ENCODE assay signal across 12 cellular contexts in genomic region chr16:52573365-52574104, GRCh38. TPM values are rescaled to one million over a fixed set of nuclear protein-coding genes. Genes with fewer than 3 reads are reported as not detected.
DNase-seq lines count a peak whose midpoint lies in the region; ATAC-seq and TF ChIP-seq lines count a peak whose summit lies in the region.
"Had no signal": no experiment of that assay in that cellular context is flagged by ENCODE, and none has a peak within 500 bp of the region (broad histone marks: within the 10 kb centered on the region; RNA-seq: fewer than 3 reads in every experiment).

No MANE protein-coding gene starts in this region.

- peaks cover 5% of the 10 kb centered on the region; the same call in 1 of the 2 replicates for H3K36me3 Mint-ChIP-seq in WTC11
- no peaks in the 10 kb centered on the region for H3K36me3 Mint-ChIP-seq in stimulated activated naive B cell treated with anti-CD40 and anti-IgM and Interleukin-4, amounts not matched to agents 10 μg/mL and 1 μg/mL and 100 μg/mL, for 72 hours

- no peak for TF ChIP-seq POLR2A in transverse colon (IDR thresholded peaks at IDR 0.05)

- TF ChIP-seq EP300 in transverse colon (IDR thresholded peaks at IDR 0.05; ENCODE audit: low read depth) = no peak

- CTCF ChIA-PET in WTC11 (lab: Charles Lee) = no interaction called here

- no peak for TF ChIP-seq CTCF in WTC11 (IDR thresholded peaks at IDR 0.05)
- peak in 3 of 5 experiments; percentile 18 to 61 (median 41) for TF ChIP-seq CTCF in transverse colon (IDR thresholded peaks at IDR 0.05)

- intact Hi-C loops in transverse colon (cut with DNase I; ENCODE audit: low total_unique reads) = no loop called here

- H3K4me1 ChIP-seq in transverse colon = peaks cover 8 to 53% (median 13%) of the 10 kb centered on the region in 4 donors

- H3K27me3 ChIP-seq in transverse colon = no peaks in the 10 kb centered on the region
- H3K27me3 ChIP-seq: ovary had no signal

- WGBS in transverse colon (ENCODE audit: low coverage in 1 of 2), 2 donors = 49 to 58% methylated on average over 4 to 6 of the region's 6 CpGs

- no peak overlapping the region for H3K4me3 ChIP-seq in transverse colon
- H3K4me3 ChIP-seq: ovary had no signal

- H3K27ac ChIP-seq in transverse colon = peak overlapping the region; percentile 84 to 88 (median 85)
- H3K27ac ChIP-seq: ovary had no signal

- H3K4me1 Mint-ChIP-seq in WTC11 = peaks cover 13% of the 10 kb centered on the region
- no peaks in the 10 kb centered on the region for H3K4me1 Mint-ChIP-seq in stimulated activated naive B cell treated with anti-CD40 and anti-IgM and Interleukin-4, amounts not matched to agents 10 μg/mL and 1 μg/mL and 100 μg/mL, for 72 hours

- in situ Hi-C loops in transverse colon (cut with MboI; ENCODE audit: low pct_ligation_motif_present in 1 of 4, low pct_unique_long_range_greater_than_20kb in 1 of 4, low sequenced_read_pairs in 3 of 4) = no loop called here

- no peak overlapping the region for H3K4me3 Mint-ChIP-seq in WTC11
- H3K4me3 Mint-ChIP-seq in stimulated activated naive B cell treated with anti-CD40 and anti-IgM and Interleukin-4, amounts not matched to agents 10 μg/mL and 1 μg/mL and 100 μg/mL, for 72 hours = no peak overlapping the region

- H3K27me3 Mint-ChIP-seq in WTC11 (ENCODE audit: low read depth) = no peaks in the 10 kb centered on the region
- H3K27me3 Mint-ChIP-seq in stimulated activated naive B cell treated with anti-CD40 and anti-IgM and Interleukin-4, amounts not matched to agents 10 μg/mL and 1 μg/mL and 100 μg/mL, for 72 hours = no peaks in the 10 kb centered on the region

- no peak overlapping the region for H3K27ac Mint-ChIP-seq in WTC11
- H3K27ac Mint-ChIP-seq in stimulated activated naive B cell treated with anti-CD40 and anti-IgM and Interleukin-4, amounts not matched to agents 10 μg/mL and 1 μg/mL and 100 μg/mL, for 72 hours = no peak overlapping the region

- peak; percentile 62 for ATAC-seq in HG02970 (IDR thresholded peaks at IDR 0.05; ENCODE audit: low FRiP score, unreplicated experiment)
- no peak for ATAC-seq in WTC11
- no peak for ATAC-seq in stimulated activated naive B cell treated with anti-CD40 and anti-IgM and Interleukin-4, amounts not matched to agents 10 μg/mL and 1 μg/mL and 100 μg/mL, for 72 hours (replicated peaks)

- POLR2A ChIA-PET in WTC11 (lab: Charles Lee) = interaction anchor here (0.5 kb wide), 1 partner anchor 62 kb away, joined by 3 read pairs; no protein-coding TSS in a partner anchor

- DNase-seq in NCI-H82 (lab: John Stamatoyannopoulos, UW) (peak; percentile 3), NCI-H82 treated with DMSO at 0.1 percent for 48 hours (lab: John Stamatoyannopoulos, UW; ENCODE audit: unreplicated experiment) (no peak), WTC11 (ENCODE audit: low spot score) (no peak), transverse colon (peak; percentile 63), UCSD-AML1 (lab: John Stamatoyannopoulos, UW; ENCODE audit: unreplicated experiment) (no peak), anterior cingulate cortex (lab: John Stamatoyannopoulos, UW) (no peak)
- DNase-seq in stimulated activated naive B cell treated with anti-CD40 and anti-IgM and Interleukin-4, amounts not matched to agents 10 μg/mL and 1 μg/mL and 100 μg/mL, for 72 hours = no peak
- DNase-seq: GDM1; ovary; stimulated activated CD4-positive, alpha-beta T cell treated with anti-CD3 and anti-CD28 coated beads, Interleukin-4, amount 100 ng/mL, for 4 hours had no signal

- H3K9me3 Mint-ChIP-seq in WTC11 = peaks cover 12% of the 10 kb centered on the region
- H3K9me3 Mint-ChIP-seq in stimulated activated naive B cell treated with anti-CD40 and anti-IgM and Interleukin-4, amounts not matched to agents 10 μg/mL and 1 μg/mL and 100 μg/mL, for 72 hours = peaks cover 2 to 7% of the 10 kb centered on the region in 2 donors

- H3K9me3 ChIP-seq in transverse colon = no peaks in the 10 kb centered on the region
- H3K9me3 ChIP-seq: ovary had no signal

- no peaks in the 10 kb centered on the region for H3K36me3 ChIP-seq in transverse colon
- H3K36me3 ChIP-seq: ovary had no signal

TF ChIP-seq in WTC11, 78 proteins besides CTCF, POLR2A, EP300 and RAD21:
- TF ChIP-seq TEAD1 (CRISPR knock-in tag; IDR thresholded peaks at IDR 0.05) = no peak
- TF ChIP-seq GABPB1 (CRISPR knock-in tag; IDR thresholded peaks at IDR 0.05) = peak; percentile 75

RNA-seq across cellular contexts. Expression of gene TOX3, which starts 26.6 kb away (rescaled TPM):
- 17.6 to 20.2 TPM (median 19.3 TPM) in 3 replicates for total RNA-seq in WTC11 (2021)
- 10 to 100 TPM; 10.9 to 32.6 (median 28.0) TPM for total RNA-seq in transverse colon
- total RNA-seq: endothelial cell of umbilical vein had no signal

Comparison
In these comparisons a context has a peak if more than half of its experiments do, and no peak if none do; other contexts are left out.
1. DNase-seq: peak in NCI-H82 (single experiment) and transverse colon (single experiment); none in NCI-H82 treated with DMSO at 0.1 percent for 48 hours (single experiment), WTC11 (single experiment), UCSD-AML1 (single experiment), anterior cingulate cortex (0 of 58) and stimulated activated naive B cell treated with anti-CD40 and anti-IgM and Interleukin-4, amounts not matched to agents 10 μg/mL and 1 μg/mL and 100 μg/mL, for 72 hours (single experiment).